1 cellular context compared by ENCODE assay signal in genomic region chr11:44316388-44317240, GRCh38.
TF ChIP-seq lines count a peak whose summit lies in the region.

No MANE protein-coding gene starts in this region.

TF ChIP-seq in HEK293, 187 proteins besides CTCF, POLR2A, EP300 and RAD21 (continued from another document):
- no peak for TF ChIP-seq ZFP3 (tag by site-specific recombination; IDR thresholded peaks at IDR 0.05; ENCODE audit: low read depth)
